ENCODE assay signal across 19 cellular contexts in genomic region chr16:58280846-58281301, GRCh38. TPM values are rescaled to one million over a fixed set of nuclear protein-coding genes. Genes with fewer than 3 reads are reported as not detected.
DNase-seq lines count a peak whose midpoint lies in the region; ATAC-seq and TF ChIP-seq lines count a peak whose summit lies in the region.
"Had no signal": no experiment of that assay in that cellular context is flagged by ENCODE, and none has a peak within 500 bp of the region (broad histone marks: within the 10 kb centered on the region; RNA-seq: fewer than 3 reads in every experiment).

No MANE protein-coding gene starts in this region.

- H3K27ac Mint-ChIP-seq in activated CD8-positive, alpha-beta T cell treated with anti-CD3 and anti-CD28 coated beads for 36 hours, result no peak overlapping the region
- H3K27ac Mint-ChIP-seq: activated CD8-positive, alpha-beta T cell treated with anti-CD3 and anti-CD28 coated beads, Interleukin-2, amount 10 ng/mL, durations not matched to agents 7 days and 5 days; memory B cell had no signal

- H3K9me2 ChIP-seq in PC-3 (replicated peaks; ENCODE audit: low read length), result no peaks in the 10 kb centered on the region

- H3K36me3 Mint-ChIP-seq in activated CD8-positive, alpha-beta T cell treated with anti-CD3 and anti-CD28 coated beads for 36 hours (ENCODE audit: low read depth), result no peaks in the 10 kb centered on the region
- H3K36me3 Mint-ChIP-seq: memory B cell had no signal

- CTCF ChIA-PET in PC-3 (lab: Charles Lee), result interaction anchor here (0.6 kb wide), 1 partner anchor 26 kb away, joined by 5 read pairs; no protein-coding TSS in a partner anchor
- CTCF ChIA-PET in activated CD8-positive, alpha-beta T cell treated with anti-CD3 and anti-CD28 coated beads for 36 hours (lab: Charles Lee), result no interaction called here

- BruUV-seq in PC-3 (replicated peaks; lab: Mats Ljungman, UMichigan), result no TSS peak

- no peaks in the 10 kb centered on the region for H3K4me1 Mint-ChIP-seq in activated CD8-positive, alpha-beta T cell treated with anti-CD3 and anti-CD28 coated beads for 36 hours (ENCODE audit: low read depth)
- H3K4me1 Mint-ChIP-seq: memory B cell had no signal

- POLR2A ChIA-PET in PC-3 (lab: Charles Lee; ENCODE audit: unreplicated experiment), result no interaction called here
- POLR2A ChIA-PET in activated CD8-positive, alpha-beta T cell treated with anti-CD3 and anti-CD28 coated beads for 36 hours (lab: Charles Lee), result no interaction called here

- TF ChIP-seq CTCF in PC-3 (conservative IDR thresholded peaks at IDR 0.05; ENCODE audit: low read depth, low read length), result no peak
- no peak for TF ChIP-seq CTCF in activated CD8-positive, alpha-beta T cell treated with anti-CD3 and anti-CD28 coated beads for 36 hours (IDR thresholded peaks at IDR 0.05)

- H3K9me3 Mint-ChIP-seq in activated CD8-positive, alpha-beta T cell treated with anti-CD3 and anti-CD28 coated beads for 36 hours, result no peaks in the 10 kb centered on the region
- H3K9me3 Mint-ChIP-seq: memory B cell had no signal

- WGBS in right cardiac atrium, result 49% methylated on average over 3 of the region's 3 CpGs

- H3K36me3 ChIP-seq in PC-3 (ENCODE audit: low read depth, low read length), result no peaks in the 10 kb centered on the region
- H3K36me3 ChIP-seq: ovary, transverse colon had no signal

- H3K9me3 ChIP-seq in right cardiac atrium (ENCODE audit: control insufficient read depth, low read length) (no peaks in the 10 kb centered on the region), PC-3 (ENCODE audit: low read length) (no peaks in the 10 kb centered on the region)
- H3K9me3 ChIP-seq: ovary, transverse colon had no signal

- H3K79me2 ChIP-seq in PC-3 (ENCODE audit: low read length), result no peaks in the 10 kb centered on the region

- no peak for DNase-seq in left ventricle myocardium superior
- no peak for DNase-seq in right cardiac atrium
- DNase-seq in PC-3, result peak; percentile 22
- DNase-seq in T1000 (lab: John Stamatoyannopoulos, UW), result no peak
- no peak for DNase-seq in activated CD8-positive, alpha-beta T cell treated with anti-CD3 and anti-CD28 coated beads for 36 hours
- DNase-seq in hippocampal formation (lab: John Stamatoyannopoulos, UW), result no peak
- no peak for DNase-seq in head of caudate nucleus
- DNase-seq: activated CD8-positive, alpha-beta T cell treated with anti-CD3 and anti-CD28 coated beads, Interleukin-2, amount 10 ng/mL, durations not matched to agents 7 days and 5 days; activated gamma-delta T cell treated with Interleukin-2 at 50 U/mL for 16 hours; caudate nucleus; DMS79; MM.1S; NCI-H345; ovary; transverse colon had no signal

- H3K4me3 Mint-ChIP-seq in activated CD8-positive, alpha-beta T cell treated with anti-CD3 and anti-CD28 coated beads for 36 hours, result no peak overlapping the region
- H3K4me3 Mint-ChIP-seq: activated CD8-positive, alpha-beta T cell treated with anti-CD3 and anti-CD28 coated beads, Interleukin-2, amount 10 ng/mL, durations not matched to agents 7 days and 5 days; memory B cell had no signal

- H3K9ac ChIP-seq in PC-3 (ENCODE audit: low read length), result no peak overlapping the region

- H2AFZ ChIP-seq in PC-3 (ENCODE audit: low read length), result no peak overlapping the region

- intact Hi-C loops in left ventricle myocardium superior (cut with micrococcal nuclease), result no loop called here
- intact Hi-C loops in right cardiac atrium (cut with DNase I), result no loop called here
- intact Hi-C loops in PC-3 (cut with micrococcal nuclease), result no loop called here
- intact Hi-C loops in activated CD8-positive, alpha-beta T cell treated with anti-CD3 and anti-CD28 coated beads for 36 hours (cut with micrococcal nuclease), result no loop called here
- intact Hi-C loops in head of caudate nucleus (cut with DNase I), result no loop called here

- peak; percentile 32 for ATAC-seq in left ventricle myocardium superior
- no peak for ATAC-seq in right cardiac atrium
- no peak for ATAC-seq in PC-3
- ATAC-seq in esophagus mucosa, result peak; percentile 45
- no peak for ATAC-seq in activated CD8-positive, alpha-beta T cell treated with anti-CD3 and anti-CD28 coated beads for 36 hours
- ATAC-seq: activated CD8-positive, alpha-beta T cell treated with anti-CD3 and anti-CD28 coated beads, Interleukin-2, amount 10 ng/mL, durations not matched to agents 7 days and 5 days had no signal

- no peaks in the 10 kb centered on the region for H3K4me1 ChIP-seq in right cardiac atrium (ENCODE audit: control insufficient read depth, insufficient read depth, low read length)
- H3K4me1 ChIP-seq in PC-3 (ENCODE audit: insufficient read depth, low read length), result no peaks in the 10 kb centered on the region
- H3K4me1 ChIP-seq: transverse colon had no signal

- no peaks in the 10 kb centered on the region for H3F3A ChIP-seq in PC-3 (ENCODE audit: low read length, unreplicated experiment)

- no peaks in the 10 kb centered on the region for H4K20me1 ChIP-seq in PC-3 (ENCODE audit: low read length)

- no peak overlapping the region for H3K4me2 ChIP-seq in PC-3 (ENCODE audit: low read length)

- H3K27me3 ChIP-seq in right cardiac atrium (ENCODE audit: control insufficient read depth, insufficient read depth), result no peaks in the 10 kb centered on the region
- no peaks in the 10 kb centered on the region for H3K27me3 ChIP-seq in PC-3 (ENCODE audit: low read length)
- H3K27me3 ChIP-seq: ovary, transverse colon had no signal

- H3K27ac ChIP-seq in right cardiac atrium (ENCODE audit: low read length) (no peak overlapping the region), PC-3 (ENCODE audit: low read length) (no peak overlapping the region)
- H3K27ac ChIP-seq: ovary, transverse colon had no signal

- H3K4me3 ChIP-seq in right cardiac atrium (ENCODE audit: low read length) (no peak overlapping the region), PC-3 (ENCODE audit: low read length) (no peak overlapping the region)
- H3K4me3 ChIP-seq: ovary, transverse colon had no signal

- H3K27me3 Mint-ChIP-seq in activated CD8-positive, alpha-beta T cell treated with anti-CD3 and anti-CD28 coated beads for 36 hours, result peaks cover 4% of the 10 kb centered on the region

RNA-seq across cellular contexts. Expression of gene PRSS54, which starts 14.0 kb away (rescaled TPM):
- not detected for total RNA-seq in left ventricle myocardium superior
- total RNA-seq in right cardiac atrium, result not detected
- polyA plus RNA-seq in right cardiac atrium, result not detected
- total RNA-seq in PC-3 (2014; rRNA removed), result not detected in 2 replicates
- not detected for total RNA-seq in esophagus mucosa
- total RNA-seq in activated CD8-positive, alpha-beta T cell treated with anti-CD3 and anti-CD28 coated beads for 36 hours, result not detected
- total RNA-seq: activated CD8-positive, alpha-beta T cell treated with anti-CD3 and anti-CD28 coated beads, Interleukin-2, amount 10 ng/mL, durations not matched to agents 7 days and 5 days; ovary; transverse colon had no signal
- polyA plus RNA-seq: AG04450, esophagus, ovary had no signal

Comparison
In these comparisons a context has a peak if more than half of its experiments do, and no peak if none do; other contexts are left out.
1. ATAC-seq: peak in left ventricle myocardium superior (single experiment) and esophagus mucosa (single experiment); none in right cardiac atrium (0 of 2), PC-3 (single experiment) and activated CD8-positive, alpha-beta T cell treated with anti-CD3 and anti-CD28 coated beads for 36 hours (single experiment).